31 cellular contexts compared by ENCODE assay signal in the genomic region with DNA sequence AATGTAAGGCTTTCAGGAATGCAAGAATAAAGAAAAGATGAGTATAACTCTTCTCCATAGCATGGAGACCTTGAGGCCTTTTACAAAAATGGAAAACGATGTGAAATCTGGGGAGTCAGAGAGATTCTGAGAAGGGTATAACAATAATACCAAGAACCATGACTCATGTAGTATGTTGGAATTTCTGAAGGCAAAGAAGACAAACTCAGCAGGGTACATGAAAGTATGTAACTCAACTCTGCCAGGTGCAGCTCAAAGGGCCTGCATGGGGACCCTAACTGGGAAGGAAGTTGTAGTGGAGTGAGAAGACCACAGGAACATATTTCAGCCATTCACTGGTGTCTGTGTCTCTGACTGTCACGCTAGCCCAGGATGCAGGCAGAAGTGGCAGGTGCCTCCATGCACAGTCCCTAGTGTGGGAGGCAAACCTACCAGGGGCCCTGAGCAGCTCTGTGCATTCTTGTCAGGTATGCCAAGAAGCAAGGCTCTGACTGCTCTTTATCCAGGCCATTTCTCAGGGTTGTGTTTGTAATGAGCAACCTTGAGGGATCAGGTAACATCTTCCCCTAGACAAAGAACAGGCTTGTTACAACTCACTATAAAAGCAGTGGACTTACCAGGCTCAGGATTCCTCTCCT. TPM values are rescaled to one million over a fixed set of nuclear protein-coding genes. Genes with fewer than 3 reads are reported as not detected.
DNase-seq lines count a peak whose midpoint lies in the region; ATAC-seq, FAIRE-seq and TF ChIP-seq lines count a peak whose summit lies in the region.
"Had no signal": no experiment of that assay in that cellular context is flagged by ENCODE, and none has a peak within 500 bp of the region (broad histone marks: within the 10 kb centered on the region; RNA-seq: fewer than 3 reads in every experiment).

No MANE protein-coding gene starts in this region.

- POLR2A ChIA-PET in activated naive CD8-positive, alpha-beta T cell treated with anti-CD3 and anti-CD28 coated beads, Interleukin-2, amount 10 ng/mL, durations not matched to agents 7 days and 5 days (lab: Charles Lee), result no interaction called here

- FAIRE-seq in urothelium cell line (lab: Jason Lieb, UNC), result peak; percentile 44
- FAIRE-seq: GM12891 had no signal

- peak; percentile 3 for DNase-seq in stimulated activated CD4-positive, alpha-beta T cell treated with anti-CD3 and anti-CD28 coated beads, Interleukin-15, amount 100 ng/mL, for 24 hours
- no peak for DNase-seq in stimulated activated CD4-positive, alpha-beta T cell treated with anti-CD3 and anti-CD28 coated beads, Interleukin-1b, Interleukin-23, amount 100 ng/mL, for 48 hours
- no peak for DNase-seq in activated naive CD8-positive, alpha-beta T cell treated with anti-CD3 and anti-CD28 coated beads, Interleukin-2, amount 10 ng/mL, durations not matched to agents 7 days and 5 days
- DNase-seq in islet precursor cell, result peak; percentile 86
- no peak for DNase-seq in urothelium cell line (ENCODE audit: low spot score)
- no peak for DNase-seq in NCI-H1417 (lab: John Stamatoyannopoulos, UW)
- DNase-seq in breast epithelium (ENCODE audit: low spot score in 2 of 2), result no peak
- no peak for DNase-seq in activated CD8-positive, alpha-beta memory T cell treated with anti-CD3 and anti-CD28 coated beads, Interleukin-2, amount 50 U/mL, for 4 hours
- DNase-seq: ACHN; activated CD4-positive, alpha-beta T cell treated with anti-CD3 and anti-CD28 coated beads, Interleukin-2, amount 10 ng/mL, durations not matched to agents 24 days and 14 days; aorta; CD8-positive, alpha-beta T cell; effector CD8-positive, alpha-beta T cell; hippocampal formation; immature natural killer cell; left ventricle myocardium inferior; mesendoderm; MV-4-11; NCI-H146; NCI-H82; right cardiac atrium; stimulated activated CD4-positive, alpha-beta T cell treated with anti-CD3 and anti-CD28 coated beads, Interleukin-4, amount 100 ng/mL, for 1 hour; SW 1271; T1000; transverse colon; WERI-Rb-1 had no signal

- H3K9me3 ChIP-seq in breast epithelium, result peaks cover 0 to 4% of the 10 kb centered on the region in 2 donors

- no peaks in the 10 kb centered on the region for H3K4me1 ChIP-seq in breast epithelium
- H3K4me1 ChIP-seq: left ventricle myocardium inferior, transverse colon had no signal

- TF ChIP-seq CTCF in breast epithelium (IDR thresholded peaks at IDR 0.05), result no peak

- peaks cover 3% of the 10 kb centered on the region for H3K4me1 Mint-ChIP-seq in activated naive CD8-positive, alpha-beta T cell treated with anti-CD3 and anti-CD28 coated beads, Interleukin-2, amount 10 ng/mL, durations not matched to agents 7 days and 5 days
- H3K4me1 Mint-ChIP-seq: activated naive CD4-positive, alpha-beta T cell treated with anti-CD3 and anti-CD28 coated beads, Interleukin-2, amount 50 U/mL, for 24 hours; B cell; immature natural killer cell had no signal

- H3K9me3 Mint-ChIP-seq in activated naive CD8-positive, alpha-beta T cell treated with anti-CD3 and anti-CD28 coated beads, Interleukin-2, amount 10 ng/mL, durations not matched to agents 7 days and 5 days, result no peaks in the 10 kb centered on the region
- H3K9me3 Mint-ChIP-seq: activated CD4-positive, alpha-beta T cell treated with anti-CD3 and anti-CD28 coated beads, Interleukin-2, amount 10 ng/mL, durations not matched to agents 24 days and 14 days; activated naive CD4-positive, alpha-beta T cell treated with anti-CD3 and anti-CD28 coated beads, Interleukin-2, amount 50 U/mL, for 24 hours; CD8-positive, alpha-beta T cell; immature natural killer cell had no signal

- H3K27ac ChIP-seq in breast epithelium, result no peak overlapping the region
- H3K27ac ChIP-seq: coronary artery, epithelial cell of prostate, left ventricle myocardium inferior, transverse colon, WERI-Rb-1 had no signal

- H3K27me3 Mint-ChIP-seq in activated naive CD8-positive, alpha-beta T cell treated with anti-CD3 and anti-CD28 coated beads, Interleukin-2, amount 10 ng/mL, durations not matched to agents 7 days and 5 days, result no peaks in the 10 kb centered on the region
- H3K27me3 Mint-ChIP-seq: activated naive CD4-positive, alpha-beta T cell treated with anti-CD3 and anti-CD28 coated beads, Interleukin-2, amount 50 U/mL, for 24 hours had no signal

- H3K27ac Mint-ChIP-seq in activated naive CD8-positive, alpha-beta T cell treated with anti-CD3 and anti-CD28 coated beads, Interleukin-2, amount 10 ng/mL, durations not matched to agents 7 days and 5 days, result no peak overlapping the region
- H3K27ac Mint-ChIP-seq: activated CD4-positive, alpha-beta T cell treated with anti-CD3 and anti-CD28 coated beads, Interleukin-2, amount 10 ng/mL, durations not matched to agents 24 days and 14 days; activated naive CD4-positive, alpha-beta T cell treated with anti-CD3 and anti-CD28 coated beads, Interleukin-2, amount 50 U/mL, for 24 hours; B cell; CD8-positive, alpha-beta T cell; immature natural killer cell had no signal

- H3K4me3 Mint-ChIP-seq in activated naive CD8-positive, alpha-beta T cell treated with anti-CD3 and anti-CD28 coated beads, Interleukin-2, amount 10 ng/mL, durations not matched to agents 7 days and 5 days, result no peak overlapping the region
- H3K4me3 Mint-ChIP-seq: activated CD4-positive, alpha-beta T cell treated with anti-CD3 and anti-CD28 coated beads, Interleukin-2, amount 10 ng/mL, durations not matched to agents 24 days and 14 days; activated naive CD4-positive, alpha-beta T cell treated with anti-CD3 and anti-CD28 coated beads, Interleukin-2, amount 50 U/mL, for 24 hours; B cell; CD8-positive, alpha-beta T cell; immature natural killer cell had no signal

- no peak for TF ChIP-seq POLR2A in breast epithelium (IDR thresholded peaks at IDR 0.05)

- ATAC-seq in activated naive CD8-positive, alpha-beta T cell treated with anti-CD3 and anti-CD28 coated beads, Interleukin-2, amount 10 ng/mL, durations not matched to agents 7 days and 5 days (ENCODE audit: low read depth), result peak; percentile 18
- ATAC-seq: CD8-positive, alpha-beta T cell; right cardiac atrium had no signal

- no peaks in the 10 kb centered on the region for H3K36me3 ChIP-seq in breast epithelium
- H3K36me3 ChIP-seq: left ventricle myocardium inferior, transverse colon, WERI-Rb-1 had no signal

- intact Hi-C loops in breast epithelium (cut with DNase I; ENCODE audit: low total_unique reads), result no loop called here

- H3K36me3 Mint-ChIP-seq in activated naive CD8-positive, alpha-beta T cell treated with anti-CD3 and anti-CD28 coated beads, Interleukin-2, amount 10 ng/mL, durations not matched to agents 7 days and 5 days, result no peaks in the 10 kb centered on the region
- H3K36me3 Mint-ChIP-seq: activated naive CD4-positive, alpha-beta T cell treated with anti-CD3 and anti-CD28 coated beads, Interleukin-2, amount 50 U/mL, for 24 hours; CD8-positive, alpha-beta T cell; immature natural killer cell had no signal

- no peaks in the 10 kb centered on the region for H3K27me3 ChIP-seq in breast epithelium
- H3K27me3 ChIP-seq: transverse colon had no signal

- no peak overlapping the region for H3K4me3 ChIP-seq in breast epithelium
- H3K4me3 ChIP-seq: coronary artery, left ventricle myocardium inferior, transverse colon had no signal

RNA-seq across cellular contexts. Expression of a gene that starts 57.2 kb away (rescaled TPM):
- not detected for total RNA-seq in activated naive CD8-positive, alpha-beta T cell treated with anti-CD3 and anti-CD28 coated beads, Interleukin-2, amount 10 ng/mL, durations not matched to agents 7 days and 5 days
- under 1 TPM; 0.33 to 0.88 (median 0.64) TPM for total RNA-seq in breast epithelium
- total RNA-seq: activated CD4-positive, alpha-beta T cell treated with anti-CD3 and anti-CD28 coated beads, Interleukin-2, amount 10 ng/mL, durations not matched to agents 24 days and 14 days; left ventricle myocardium inferior had no signal

Comparison
In these comparisons a context has a peak if more than half of its experiments do, and no peak if none do; other contexts are left out.
1. DNase-seq: peak in stimulated activated CD4-positive, alpha-beta T cell treated with anti-CD3 and anti-CD28 coated beads, Interleukin-15, amount 100 ng/mL, for 24 hours (single experiment) and islet precursor cell (single experiment); none in stimulated activated CD4-positive, alpha-beta T cell treated with anti-CD3 and anti-CD28 coated beads, Interleukin-1b, Interleukin-23, amount 100 ng/mL, for 48 hours (single experiment), activated naive CD8-positive, alpha-beta T cell treated with anti-CD3 and anti-CD28 coated beads, Interleukin-2, amount 10 ng/mL, durations not matched to agents 7 days and 5 days (single experiment), urothelium cell line (single experiment), NCI-H1417 (0 of 3), breast epithelium (0 of 2) and activated CD8-positive, alpha-beta memory T cell treated with anti-CD3 and anti-CD28 coated beads, Interleukin-2, amount 50 U/mL, for 4 hours (single experiment).